16 cellular contexts compared by ENCODE assay signal in genomic region chr3:167738037-167738436, GRCh38. TPM values are rescaled to one million over a fixed set of nuclear protein-coding genes. Genes with fewer than 3 reads are reported as not detected.
DNase-seq lines count a peak whose midpoint lies in the region; ATAC-seq and TF ChIP-seq lines count a peak whose summit lies in the region.
"Had no signal": no experiment of that assay in that cellular context is flagged by ENCODE, and none has a peak within 500 bp of the region (broad histone marks: within the 10 kb centered on the region; RNA-seq: fewer than 3 reads in every experiment).

No MANE protein-coding gene starts in this region.

- DNase-seq in OCI-LY7 (ENCODE audit: low spot score) (no peak), globus pallidus (ENCODE audit: low spot score) (peak; percentile 33), pons (ENCODE audit: low spot score) (peak; percentile 47), NCI-H146 (lab: John Stamatoyannopoulos, UW) (no peak), left cardiac atrium (no peak)
- DNase-seq: 8988T; AML-193; Caco-2; CD8-positive, alpha-beta memory T cell; DMS53; GM23248 had no signal

- ATAC-seq in left cardiac atrium: no peak
- ATAC-seq in GM21390 (IDR thresholded peaks at IDR 0.05; ENCODE audit: unreplicated experiment): no peak
- ATAC-seq: HCT116 had no signal

- CTCF ChIA-PET in OCI-LY7 (lab: Charles Lee; ENCODE audit: unreplicated experiment): no interaction called here

- TF ChIP-seq CTCF in DOHH2 (IDR thresholded peaks at IDR 0.05; ENCODE audit: low read depth, low read length, poor library complexity, severe bottlenecking) (no peak), OCI-LY7 (conservative IDR thresholded peaks at IDR 0.05; ENCODE audit: low read length) (no peak)

- H3K79me2 ChIP-seq in DOHH2 (ENCODE audit: control insufficient read depth, low read length) (peaks cover 52% of the 10 kb centered on the region), OCI-LY7 (ENCODE audit: insufficient read depth, low read depth, low read length) (peaks cover 87% of the 10 kb centered on the region)

- H2AFZ ChIP-seq in OCI-LY7 (ENCODE audit: low read length): no peak overlapping the region
- H2AFZ ChIP-seq: GM23248 had no signal

- H3K36me3 ChIP-seq in DOHH2 (ENCODE audit: control insufficient read depth, low read length): peaks cover 5% of the 10 kb centered on the region
- H3K36me3 ChIP-seq in OCI-LY7 (ENCODE audit: insufficient read depth, low read length): peaks cover 16% of the 10 kb centered on the region
- H3K36me3 ChIP-seq: BLaER1 had no signal

- H4K20me1 ChIP-seq in DOHH2 (ENCODE audit: control insufficient read depth, insufficient read depth, low read depth, low read length): no peaks in the 10 kb centered on the region
- H4K20me1 ChIP-seq in OCI-LY7 (ENCODE audit: insufficient read depth, low read length): peaks cover 17% of the 10 kb centered on the region

- no peaks in the 10 kb centered on the region for H3K9me3 ChIP-seq in DOHH2 (ENCODE audit: control insufficient read depth, insufficient read depth, low read length)
- H3K9me3 ChIP-seq in OCI-LY7 (ENCODE audit: low read length): no peaks in the 10 kb centered on the region
- H3K9me3 ChIP-seq: BLaER1, Caco-2 had no signal

- H3F3A ChIP-seq in DOHH2 (ENCODE audit: control insufficient read depth, insufficient read depth): no peaks in the 10 kb centered on the region

- H3K27me3 ChIP-seq in DOHH2 (ENCODE audit: control insufficient read depth, low read length): no peaks in the 10 kb centered on the region
- H3K27me3 ChIP-seq: BLaER1 had no signal

- intact Hi-C loops in OCI-LY7 (cut with micrococcal nuclease; ENCODE audit: unreplicated experiment) (loop anchor here (5.0 to 10.0 kb wide), 2 partner anchors 356 to 467 kb away; partner anchors contain the start of gene ZBBX), left cardiac atrium (cut with DNase I) (loop anchor here in 1 of 2 donors (10.0 kb wide), 1 partner anchor 147 kb away; no protein-coding TSS in a partner anchor)

- H3K4me1 ChIP-seq in DOHH2 (ENCODE audit: control insufficient read depth, low read length) (peaks cover 46% of the 10 kb centered on the region), OCI-LY7 (ENCODE audit: insufficient read depth, low read length, poor library complexity, severe bottlenecking) (peaks cover 44% of the 10 kb centered on the region)

- POLR2A ChIA-PET in OCI-LY7 (lab: Charles Lee): interaction anchor here (0.9 to 4.3 kb wide), 5 partner anchors 7 to 81 kb away, joined by 3 to 40 read pairs (median 6); no protein-coding TSS in a partner anchor

- no peak overlapping the region for H3K4me3 ChIP-seq in DOHH2 (ENCODE audit: low read length)
- peak overlapping the region; percentile 96 for H3K4me3 ChIP-seq in OCI-LY7 (ENCODE audit: low read depth, low read length, poor library complexity, severe bottlenecking)
- H3K4me3 ChIP-seq: BLaER1, GM23248 had no signal

- no TSS peak for BruUV-seq in OCI-LY7 (replicated peaks; lab: Mats Ljungman, UMichigan)

- H3K9me2 ChIP-seq in DOHH2 (replicated peaks; ENCODE audit: control insufficient read depth, low read length) (no peaks in the 10 kb centered on the region), OCI-LY7 (ENCODE audit: insufficient read depth, low read length) (no peaks in the 10 kb centered on the region)

- H3K27ac ChIP-seq in DOHH2 (ENCODE audit: low read depth, low read length) (no peak overlapping the region), OCI-LY7 (ENCODE audit: low read depth, low read length, poor library complexity, severe bottlenecking) (no peak overlapping the region)
- H3K27ac ChIP-seq: BLaER1, GM23248, HL-60 had no signal

- peak overlapping the region; percentile 93; the same call in 1 of the 2 replicates for H3K4me2 ChIP-seq in DOHH2 (ENCODE audit: low read length)
- peak overlapping the region; percentile 94 for H3K4me2 ChIP-seq in OCI-LY7 (ENCODE audit: low read length)

RNA-seq across cellular contexts. Expression of gene SERPINI1, which starts 2.5 kb away (rescaled TPM):
- 9.0 and 16.0 TPM in 2 replicates for total RNA-seq in OCI-LY7 (2014; rRNA removed; shearing (Covaris generic))
- 12.9 TPM in 2 replicates for total RNA-seq in OCI-LY7 (2022)
- total RNA-seq in left cardiac atrium: 1 to 10 TPM; 4.1 to 4.2 TPM

RNA-seq across cellular contexts. Expression of gene PDCD10, which starts 3.3 kb away (rescaled TPM):
- 76.3 and 106 TPM in 2 replicates for total RNA-seq in OCI-LY7 (2014; rRNA removed; shearing (Covaris generic))
- total RNA-seq in OCI-LY7 (2022) (77.9 and 84.4 TPM in 2 replicates), left cardiac atrium (10 to 100 TPM; 27.5 to 39.0 TPM)

Comparison
In these comparisons a context has a peak if more than half of its experiments do, and no peak if none do; other contexts are left out.
1. DNase-seq: peak in globus pallidus (single experiment) and pons (single experiment); none in OCI-LY7 (single experiment), NCI-H146 (single experiment) and left cardiac atrium (single experiment).